ENCODE assay signal across 30 cellular contexts in genomic region chr3:122239112-122239511, GRCh38. TPM values are rescaled to one million over a fixed set of nuclear protein-coding genes. Genes with fewer than 3 reads are reported as not detected.
"Had no signal": no experiment of that assay in that cellular context is flagged by ENCODE, and none has a peak within 500 bp of the region (broad histone marks: within the 10 kb centered on the region; RNA-seq: fewer than 3 reads in every experiment).

No MANE protein-coding gene starts in this region.

- H3K4me1 Mint-ChIP-seq: naive thymus-derived CD4-positive, alpha-beta T cell; neural crest cell had no signal

- H3K27ac ChIP-seq: heart left ventricle, pancreas, psoas muscle, spleen, tibial artery, upper lobe of left lung, uterus had no signal

- H3K27me3 ChIP-seq: pancreas, spleen, tibial artery, upper lobe of left lung, uterus had no signal

- FAIRE-seq: colon, endothelial cell of umbilical vein, islet of Langerhans, pancreas had no signal

- H3K36me3 Mint-ChIP-seq: naive thymus-derived CD4-positive, alpha-beta T cell; stimulated activated memory B cell treated with anti-CD40 and anti-IgM and Interleukin-4, amounts not matched to agents 10 μg/mL and 1 μg/mL and 100 μg/mL, for 72 hours had no signal

- H3K36me3 ChIP-seq: heart left ventricle, pancreas, spleen, tibial artery, upper lobe of left lung, uterus had no signal

- H3K4me3 ChIP-seq: heart left ventricle, pancreas, psoas muscle, spleen, tibial artery, upper lobe of left lung, uterus had no signal

- H3K9me3 Mint-ChIP-seq: naive thymus-derived CD4-positive, alpha-beta T cell; neural crest cell; stimulated activated memory B cell treated with anti-CD40 and anti-IgM and Interleukin-4, amounts not matched to agents 10 μg/mL and 1 μg/mL and 100 μg/mL, for 72 hours; stimulated activated naive CD8-positive, alpha-beta T cell treated with anti-CD3 and anti-CD28 coated beads, Interleukin-15, Interleukin-2, amounts not matched to agents 100 ng/mL and 50 ng/mL, for 24 hours had no signal

- ATAC-seq: naive thymus-derived CD4-positive, alpha-beta T cell; pancreas; psoas muscle; stimulated activated memory B cell treated with anti-CD40 and anti-IgM and Interleukin-4, amounts not matched to agents 10 μg/mL and 1 μg/mL and 100 μg/mL, for 72 hours had no signal

- H3K27ac Mint-ChIP-seq: naive thymus-derived CD4-positive, alpha-beta T cell; stimulated activated memory B cell treated with anti-CD40 and anti-IgM and Interleukin-4, amounts not matched to agents 10 μg/mL and 1 μg/mL and 100 μg/mL, for 72 hours; stimulated activated naive CD8-positive, alpha-beta T cell treated with anti-CD3 and anti-CD28 coated beads, Interleukin-15, Interleukin-2, amounts not matched to agents 100 ng/mL and 50 ng/mL, for 24 hours had no signal

- H3K4me3 Mint-ChIP-seq: naive thymus-derived CD4-positive, alpha-beta T cell; neural crest cell; stimulated activated memory B cell treated with anti-CD40 and anti-IgM and Interleukin-4, amounts not matched to agents 10 μg/mL and 1 μg/mL and 100 μg/mL, for 72 hours; stimulated activated naive CD8-positive, alpha-beta T cell treated with anti-CD3 and anti-CD28 coated beads, Interleukin-15, Interleukin-2, amounts not matched to agents 100 ng/mL and 50 ng/mL, for 24 hours had no signal

- H3K4me1 ChIP-seq: pancreas, psoas muscle, tibial artery, upper lobe of left lung, uterus had no signal

- DNase-seq: dermis blood vessel endothelial cell; foreskin melanocyte; heart left ventricle; hippocampal formation; kidney glomerular epithelial cell; naive thymus-derived CD4-positive, alpha-beta T cell; occipital lobe; pancreas; psoas muscle; retina; spleen; stimulated activated CD4-positive, alpha-beta T cell treated with anti-CD3 and anti-CD28 coated beads, Interleukin-15, amount 100 ng/mL, for 24 hours; stimulated activated CD4-positive, alpha-beta T cell treated with anti-CD3 and anti-CD28 coated beads, Interleukin-1b, Interleukin-23, amount 100 ng/mL, for 48 hours; stimulated activated CD4-positive, alpha-beta T cell treated with anti-CD3 and anti-CD28 coated beads, Interleukin-4, amount 100 ng/mL, for 24 hours; tibial artery; upper lobe of left lung; uterus had no signal

- H3K9me3 ChIP-seq: heart left ventricle, pancreas, psoas muscle, spleen, tibial artery, upper lobe of left lung, uterus had no signal

RNA-seq across cellular contexts. Expression of gene CASR, which starts 55.6 kb away (rescaled TPM):
- total RNA-seq: dermis blood vessel endothelial cell, endothelial cell of umbilical vein, glomerular endothelial cell, lung microvascular endothelial cell, mesenteric fat pad, neural crest cell, occipital lobe, sciatic nerve, skeletal muscle tissue, temporal lobe, uterus had no signal
- polyA plus RNA-seq: endothelial cell of umbilical vein; esophagus; heart left ventricle; naive thymus-derived CD4-positive, alpha-beta T cell; psoas muscle had no signal
